In the genomic region with DNA sequence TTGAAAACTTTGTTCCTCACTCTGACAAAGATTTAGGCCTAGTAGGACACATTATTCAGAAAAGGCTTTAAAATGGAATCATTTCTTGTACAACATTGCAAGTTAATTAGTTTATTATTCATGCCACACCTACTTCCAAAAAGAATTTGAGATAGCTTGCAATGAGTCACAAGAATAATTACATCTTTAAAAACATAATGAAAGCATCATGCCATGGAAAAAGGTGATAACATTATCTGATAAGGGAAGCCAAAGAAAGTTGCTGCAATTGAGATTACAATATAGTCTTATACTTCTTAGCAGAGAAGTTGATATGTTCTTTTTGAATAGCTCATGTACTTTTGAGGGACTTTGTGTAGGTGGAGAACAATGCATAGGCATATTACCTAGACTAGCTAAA, we compare ENCODE assay signal across 28 cellular contexts.
"Had no signal": no experiment of that assay in that cellular context is flagged by ENCODE, and none has a peak within 500 bp of the region (broad histone marks: within the 10 kb centered on the region; RNA-seq: fewer than 3 reads in every experiment).

No MANE protein-coding gene starts in this region.

- H3K9me3 Mint-ChIP-seq: endodermal cell; nephron; neural progenitor cell; stimulated activated effector memory CD8-positive, alpha-beta T cell treated with anti-CD3 and anti-CD28 coated beads, Interleukin-12 subunit alpha, Interleukin-12 subunit beta, amount 100 ng/mL, for 72 hours had no signal

- H3K27ac ChIP-seq: colonic mucosa, epithelial cell of prostate, gastroesophageal sphincter, neural progenitor cell, parathyroid adenoma, right lobe of liver, stomach, thoracic aorta, tibial nerve, upper lobe of left lung had no signal

- DNase-seq: colonic mucosa; effector CD8-positive, alpha-beta T cell; endodermal cell; foreskin fibroblast; heart left ventricle; hippocampal formation; left cardiac atrium; naive thymus-derived CD4-positive, alpha-beta T cell; right lobe of liver; stimulated activated CD4-positive, alpha-beta T cell treated with anti-CD3 and anti-CD28 coated beads, Interleukin-2, amount 100 ng/mL, for 24 hours; stimulated activated CD4-positive, alpha-beta T cell treated with anti-CD3 and anti-CD28 coated beads, Interleukin-4, amount 100 ng/mL, for 24 hours; stimulated activated naive CD4-positive, alpha-beta T cell treated with Interleukin-2 at 50 U/mL for 16 hours; stomach; upper lobe of left lung had no signal

- H3K27ac Mint-ChIP-seq: dendritic cell treated with granulocyte-macrophage colony-stimulating factor and Interleukin-4, amounts not matched to agents 40 ng/mL and 50 ng/mL, for 4 days; endodermal cell; memory B cell; naive thymus-derived CD4-positive, alpha-beta T cell; nephron; neural progenitor cell; progenitor cell of endocrine pancreas; stimulated activated effector memory CD8-positive, alpha-beta T cell treated with anti-CD3 and anti-CD28 coated beads, Interleukin-12 subunit alpha, Interleukin-12 subunit beta, amount 100 ng/mL, for 72 hours had no signal

- H3K4me3 ChIP-seq: colonic mucosa, gastroesophageal sphincter, heart left ventricle, lung, neural progenitor cell, right lobe of liver, stomach, thoracic aorta, tibial nerve, upper lobe of left lung had no signal

- H3K4me3 Mint-ChIP-seq: dendritic cell treated with granulocyte-macrophage colony-stimulating factor and Interleukin-4, amounts not matched to agents 40 ng/mL and 50 ng/mL, for 4 days; endodermal cell; memory B cell; mesothelial cell of epicardium; naive thymus-derived CD4-positive, alpha-beta T cell; nephron; neural progenitor cell; stimulated activated effector memory CD8-positive, alpha-beta T cell treated with anti-CD3 and anti-CD28 coated beads, Interleukin-12 subunit alpha, Interleukin-12 subunit beta, amount 100 ng/mL, for 72 hours had no signal

- H3K4me1 Mint-ChIP-seq: endodermal cell; memory B cell; naive thymus-derived CD4-positive, alpha-beta T cell; nephron; stimulated activated effector memory CD8-positive, alpha-beta T cell treated with anti-CD3 and anti-CD28 coated beads, Interleukin-12 subunit alpha, Interleukin-12 subunit beta, amount 100 ng/mL, for 72 hours had no signal

- H3K36me3 Mint-ChIP-seq: memory B cell; naive thymus-derived CD4-positive, alpha-beta T cell; neural progenitor cell; stimulated activated effector memory CD8-positive, alpha-beta T cell treated with anti-CD3 and anti-CD28 coated beads, Interleukin-12 subunit alpha, Interleukin-12 subunit beta, amount 100 ng/mL, for 72 hours had no signal

- H3K27me3 Mint-ChIP-seq: dendritic cell treated with granulocyte-macrophage colony-stimulating factor and Interleukin-4, amounts not matched to agents 40 ng/mL and 50 ng/mL, for 4 days; progenitor cell of endocrine pancreas had no signal

- ATAC-seq: esophagus mucosa; gastroesophageal sphincter; heart left ventricle; left cardiac atrium; naive thymus-derived CD4-positive, alpha-beta T cell; right lobe of liver; stimulated activated effector memory CD8-positive, alpha-beta T cell treated with anti-CD3 and anti-CD28 coated beads, Interleukin-12 subunit alpha, Interleukin-12 subunit beta, amount 100 ng/mL, for 72 hours had no signal
